ENCODE assay signal across 9 cellular contexts in the genomic region with DNA sequence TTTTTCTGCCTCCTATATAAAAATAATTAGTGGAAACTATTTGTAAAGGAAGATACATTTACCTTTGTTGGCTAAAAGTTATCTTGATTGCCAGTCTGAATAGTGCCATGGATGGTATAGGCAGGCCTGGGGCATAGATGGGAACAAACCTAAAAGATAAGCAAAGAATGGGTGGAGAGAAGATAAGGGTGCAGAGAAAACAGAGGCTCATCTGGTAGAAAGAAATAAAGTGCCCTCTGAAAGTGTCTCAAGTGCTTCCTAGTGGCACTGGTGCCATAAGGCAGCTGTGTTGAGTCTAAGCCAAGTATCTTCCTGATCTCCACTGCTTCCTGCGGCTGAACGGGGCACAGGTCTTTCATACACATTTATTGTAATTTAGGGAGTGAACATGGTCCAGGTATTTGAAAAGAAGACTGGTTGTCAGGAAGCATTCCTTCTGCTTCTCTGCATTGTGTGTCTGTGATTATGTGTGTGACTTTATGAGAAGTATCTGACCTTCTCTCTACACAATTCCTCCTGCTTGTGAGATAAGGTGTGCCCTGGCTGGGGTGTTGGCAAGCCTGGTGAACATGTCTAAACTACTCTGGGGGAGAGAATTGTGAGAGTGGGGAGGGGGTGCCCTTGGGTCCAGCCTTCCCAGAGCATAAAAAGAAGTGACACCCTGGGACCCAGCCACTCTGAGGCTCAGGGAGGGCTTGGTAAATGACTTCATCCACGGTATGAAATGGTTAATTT.
"Had no signal": no experiment of that assay in that cellular context is flagged by ENCODE, and none has a peak within 500 bp of the region (broad histone marks: within the 10 kb centered on the region; RNA-seq: fewer than 3 reads in every experiment).

No MANE protein-coding gene starts in this region.

- DNase-seq: activated CD4-positive, alpha-beta T cell treated with anti-CD3 and anti-CD28 coated beads for 1 hour; activated CD4-positive, alpha-beta T cell treated with anti-CD3 and anti-CD28 coated beads, Interleukin-2, amount 50 U/mL, for 4 hours; activated naive CD4-positive, alpha-beta T cell treated with anti-CD3 and anti-CD28 coated beads for 36 hours; activated T-cell treated with anti-CD3 and anti-CD28 coated beads, Interleukin-2, amount 50 U/mL, for 1 hour; foreskin melanocyte; head of caudate nucleus; mammary epithelial cell; psoas muscle; stimulated activated CD4-positive, alpha-beta T cell treated with anti-CD3 and anti-CD28 coated beads, Interleukin-2, amount 100 ng/mL, for 24 hours had no signal

- ATAC-seq: psoas muscle had no signal
